ENCODE assay signal across 8 cellular contexts in the genomic region with DNA sequence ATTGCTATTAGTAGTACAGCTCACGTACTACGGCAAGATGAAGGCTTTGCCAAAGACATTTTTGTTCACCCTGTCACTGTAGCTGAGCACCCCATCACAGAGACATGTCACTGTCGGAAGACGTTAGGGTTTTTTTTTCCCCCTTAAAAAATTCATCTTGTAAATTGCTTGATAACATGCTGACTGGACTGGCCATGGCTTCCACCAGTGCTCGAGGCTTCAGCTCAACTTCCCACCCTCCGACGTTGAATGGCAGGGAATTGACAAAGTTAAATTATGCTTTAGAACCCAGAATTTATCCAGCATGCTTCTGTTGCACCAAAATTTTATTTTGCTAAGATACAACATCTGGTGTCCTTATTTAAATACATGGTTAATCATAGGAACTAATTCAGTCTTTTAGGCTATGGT. TPM values are rescaled to one million over a fixed set of nuclear protein-coding genes. Genes with fewer than 3 reads are reported as not detected.
DNase-seq lines count a peak whose midpoint lies in the region; ATAC-seq, FAIRE-seq and TF ChIP-seq lines count a peak whose summit lies in the region.

No MANE protein-coding gene starts in this region.

- no peak for DNase-seq in activated T-cell treated with anti-CD3 and anti-CD28 coated beads, Interleukin-2, amount 50 U/mL, for 24 hours
- DNase-seq in activated T-cell treated with anti-CD3 and anti-CD28 coated beads for 4 hours (no peak), HepG2 (ENCODE audit: low spot score) (no peak), tibial nerve (ENCODE audit: low spot score in 2 of 2) (no peak), NCI-H774 (lab: John Stamatoyannopoulos, UW) (no peak), GM19238 (ENCODE audit: insufficient read length, low spot score) (no peak)

- BruUV-seq in HepG2 (replicated peaks; lab: Mats Ljungman, UMichigan): TSS peak; percentile 55

- WGBS in HepG2 (ENCODE audit: low lambda C conversion rate): 1% methylated on average over 7 of the region's 7 CpGs
- WGBS in tibial nerve, 2 donors: 6 to 8% methylated on average over 7 of the region's 7 CpGs

- peaks cover 22% of the 10 kb centered on the region for H3K4me1 ChIP-seq in HepG2 (ENCODE audit: insufficient read depth, low read length)
- H3K4me1 ChIP-seq in tibial nerve: peaks cover 0 to 36% (median 22%) of the 10 kb centered on the region in 4 donors

- peaks cover 28% of the 10 kb centered on the region for H3K36me3 Mint-ChIP-seq in activated T-cell treated with anti-CD3 and anti-CD28 coated beads, Interleukin-2, amount 50 U/mL, for 24 hours (ENCODE audit: low read depth)
- H3K36me3 Mint-ChIP-seq in activated naive CD8-positive, alpha-beta T cell: peaks cover 5% of the 10 kb centered on the region

- no peak for FAIRE-seq in HepG2 (lab: Jason Lieb, UNC)

- H2AFZ ChIP-seq in HepG2 (ENCODE audit: low read length): peak overlapping the region; percentile 84

- H4K20me1 ChIP-seq in HepG2 (ENCODE audit: insufficient read depth, low read length): peaks cover 20% of the 10 kb centered on the region

- peak overlapping the region; percentile 76 to 84 (median 81) for H3K4me3 ChIP-seq in HepG2 (replicated peaks in 1 of 3; ENCODE audit: insufficient read depth in 1 of 3, low read depth in 2 of 3, low read length in 3 of 3)
- H3K4me3 ChIP-seq in tibial nerve: peak overlapping the region; percentile 49 to 95 (median 84)

- intact Hi-C loops in HepG2 (cut with micrococcal nuclease; ENCODE audit: unreplicated experiment): loop anchor here (5.0 kb wide), 1 partner anchor 301 kb away; a partner anchor contains a TSS

- peaks cover 34% of the 10 kb centered on the region for H3K79me2 ChIP-seq in HepG2 (ENCODE audit: insufficient read depth, low read length)

- POLR2A ChIA-PET in HepG2 (lab: Yijun Ruan, JAX): interaction anchor here (1.3 to 1.9 kb wide), 2 partner anchors 83 to 438 kb away, joined by 4 to 10 read pairs; a partner anchor contains a TSS

- no peaks in the 10 kb centered on the region for H3K36me3 ChIP-seq in HepG2 (replicated peaks in 1 of 2; ENCODE audit: control insufficient read depth in 1 of 2, insufficient read depth in 2 of 2, low read length in 2 of 2)
- H3K36me3 ChIP-seq in tibial nerve: no peaks in the 10 kb centered on the region

- H3K4me2 ChIP-seq in HepG2 (ENCODE audit: low read depth, low read length): peak overlapping the region; percentile 99

- ATAC-seq in HepG2 (no peak), HG02642 (IDR thresholded peaks at IDR 0.05; ENCODE audit: poor library complexity, unreplicated experiment) (no peak)

- H3K9me3 ChIP-seq in HepG2 (ENCODE audit: low read length): no peaks in the 10 kb centered on the region
- no peaks in the 10 kb centered on the region for H3K9me3 ChIP-seq in tibial nerve

- H3K4me1 Mint-ChIP-seq in activated T-cell treated with anti-CD3 and anti-CD28 coated beads, Interleukin-2, amount 50 U/mL, for 24 hours (ENCODE audit: low read depth): peaks cover 30% of the 10 kb centered on the region
- H3K4me1 Mint-ChIP-seq in activated naive CD8-positive, alpha-beta T cell (ENCODE audit: low read depth): peaks cover 30% of the 10 kb centered on the region

- in situ Hi-C loops in HepG2 (cut with HindIII; ENCODE audit: extremely low pct_ligation_motif_present, low pct_unique_long_range_greater_than_20kb): no loop called here

- H3K27ac ChIP-seq in HepG2 (ENCODE audit: extremely low read length, insufficient read depth, low read length) (peak overlapping the region; percentile 72), tibial nerve (peak overlapping the region; percentile 88 to 99 (median 96))

- no peak for TF ChIP-seq CTCF in HepG2 (CRISPR knock-in tag; IDR thresholded peaks at IDR 0.05)
- TF ChIP-seq CTCF in tibial nerve (IDR thresholded peaks at IDR 0.05): no peak

- no peak for TF ChIP-seq EP300 in HepG2 (IDR thresholded peaks at IDR 0.05; ENCODE audit: low read depth in 2 of 2, low read length in 2 of 2)
- no peak for TF ChIP-seq EP300 in HepG2 (CRISPR knock-in tag; IDR thresholded peaks at IDR 0.05; ENCODE audit: borderline replicate concordance)
- TF ChIP-seq EP300 in tibial nerve (IDR thresholded peaks at IDR 0.05): no peak

- peak overlapping the region; percentile 78 for H3K9ac ChIP-seq in HepG2 (ENCODE audit: insufficient read depth, low read depth, low read length)

- no peaks in the 10 kb centered on the region for H3K27me3 Mint-ChIP-seq in activated T-cell treated with anti-CD3 and anti-CD28 coated beads, Interleukin-2, amount 50 U/mL, for 24 hours
- no peaks in the 10 kb centered on the region for H3K27me3 Mint-ChIP-seq in activated naive CD8-positive, alpha-beta T cell

- H3K9me3 Mint-ChIP-seq in activated T-cell treated with anti-CD3 and anti-CD28 coated beads, Interleukin-2, amount 50 U/mL, for 24 hours: no peaks in the 10 kb centered on the region
- H3K9me3 Mint-ChIP-seq in activated naive CD8-positive, alpha-beta T cell (ENCODE audit: low read depth): no peaks in the 10 kb centered on the region

- TF ChIP-seq POLR2A in HepG2 (IDR thresholded peaks at IDR 0.05; ENCODE audit: insufficient read depth in 1 of 2, low read depth in 2 of 2, low read length in 2 of 2): no peak
- no peak for TF ChIP-seq POLR2A in tibial nerve (IDR thresholded peaks at IDR 0.05)

- CTCF ChIA-PET in HepG2 (lab: Yijun Ruan, JAX; ENCODE audit: low intra/inter-chr PET ratio, low total read pairs): no interaction called here

- TF ChIP-seq RAD21 in HepG2 (CRISPR knock-in tag; IDR thresholded peaks at IDR 0.05): no peak

- peak overlapping the region; percentile 86 for H3K4me3 Mint-ChIP-seq in activated T-cell treated with anti-CD3 and anti-CD28 coated beads, Interleukin-2, amount 50 U/mL, for 24 hours
- peak overlapping the region; percentile 94 for H3K4me3 Mint-ChIP-seq in activated naive CD8-positive, alpha-beta T cell

- H3K27me3 ChIP-seq in HepG2 (ENCODE audit: control insufficient read depth in 1 of 2, insufficient read depth in 2 of 2, low read length in 2 of 2) (peaks cover 0 to 4% of the 10 kb centered on the region in 2 experiments; a peak in 2 of 5 replicates), tibial nerve (no peaks in the 10 kb centered on the region)

- peak overlapping the region; percentile 95 for H3K27ac Mint-ChIP-seq in activated T-cell treated with anti-CD3 and anti-CD28 coated beads, Interleukin-2, amount 50 U/mL, for 24 hours
- H3K27ac Mint-ChIP-seq in activated naive CD8-positive, alpha-beta T cell: peak overlapping the region; percentile 92

TF ChIP-seq in HepG2, 621 proteins besides CTCF, POLR2A, EP300 and RAD21 (continues in another document):
- TF ChIP-seq XBP1 (CRISPR knock-in tag; IDR thresholded peaks at IDR 0.05) (no peak), GZF1 (CRISPR knock-in tag; IDR thresholded peaks at IDR 0.05) (no peak), CEBPB (IDR thresholded peaks at IDR 0.05; ENCODE audit: borderline replicate concordance, low read depth, low read length) (no peak), CHCHD3 (CRISPR knock-in tag; IDR thresholded peaks at IDR 0.05) (0 out of 2 replicates have a peak, but pooled peaks have one; percentile 51), SMYD3 (CRISPR knock-in tag; IDR thresholded peaks at IDR 0.05) (0 out of 2 replicates have a peak, but pooled peaks have one; percentile 65)
- TF ChIP-seq, protein P1, sequence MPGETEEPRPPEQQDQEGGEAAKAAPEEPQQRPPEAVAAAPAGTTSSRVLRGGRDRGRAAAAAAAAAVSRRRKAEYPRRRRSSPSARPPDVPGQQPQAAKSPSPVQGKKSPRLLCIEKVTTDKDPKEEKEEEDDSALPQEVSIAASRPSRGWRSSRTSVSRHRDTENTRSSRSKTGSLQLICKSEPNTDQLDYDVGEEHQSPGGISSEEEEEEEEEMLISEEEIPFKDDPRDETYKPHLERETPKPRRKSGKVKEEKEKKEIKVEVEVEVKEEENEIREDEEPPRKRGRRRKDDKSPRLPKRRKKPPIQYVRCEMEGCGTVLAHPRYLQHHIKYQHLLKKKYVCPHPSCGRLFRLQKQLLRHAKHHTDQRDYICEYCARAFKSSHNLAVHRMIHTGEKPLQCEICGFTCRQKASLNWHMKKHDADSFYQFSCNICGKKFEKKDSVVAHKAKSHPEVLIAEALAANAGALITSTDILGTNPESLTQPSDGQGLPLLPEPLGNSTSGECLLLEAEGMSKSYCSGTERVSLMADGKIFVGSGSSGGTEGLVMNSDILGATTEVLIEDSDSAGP (CRISPR knock-in tag; IDR thresholded peaks at IDR 0.05; ENCODE audit: borderline replicate concordance): no peak

RNA-seq across cellular contexts. Expression of a gene that starts 0.7 kb away (rescaled TPM):
- total RNA-seq in HepG2 (2016; rRNA removed; fragmentation: Illumina TruSeq; extraction: Trizol) (16.1 and 21.1 TPM in 2 replicates), tibial nerve (10 to 100 TPM; 33.7 to 44.8 (median 35.9) TPM)
- 5.8 and 7.3 TPM in 2 replicates for total RNA-seq in HepG2 (2016; cell fraction: cytosol; rRNA removed; fragmentation: Illumina TruSeq; extraction: Trizol; ENCODE audit: low read depth)
- 15.5 and 21.2 TPM in 2 replicates for total RNA-seq in HepG2 (2016; cell fraction: insoluble cytoplasmic fraction; rRNA removed; fragmentation: Illumina TruSeq; extraction: Trizol)
- 7.7 and 9.2 TPM in 2 replicates for total RNA-seq in HepG2 (2016; cell fraction: membrane; rRNA removed; fragmentation: Illumina TruSeq; extraction: Trizol)
- 36.4 and 37.2 TPM in 2 replicates for total RNA-seq in HepG2 (2016; cell fraction: nucleus; rRNA removed; fragmentation: Illumina TruSeq; extraction: Trizol)
- polyA plus RNA-seq in HepG2 (2011; rRNA removed): 14.7 and 18.0 TPM in 2 replicates
- polyA plus RNA-seq in HepG2 (2011; cell fraction: cytosol; rRNA removed): 7.3 and 11.8 TPM in 2 replicates
- polyA plus RNA-seq in HepG2 (2011; cell fraction: nucleus; rRNA removed): 14.7 and 19.7 TPM in 2 replicates
- 17.3 and 19.5 TPM in 2 replicates for polyA plus RNA-seq in HepG2 (2012)
- 0.61 and 0.79 TPM in 2 replicates for polyA plus RNA-seq in HepG2 (2016; cell fraction: cytosol; fragmentation: Illumina TruSeq; extraction: Trizol; ENCODE audit: low read depth)
- polyA plus RNA-seq in HepG2 (2016; cell fraction: insoluble cytoplasmic fraction; fragmentation: Illumina TruSeq; extraction: Trizol; ENCODE audit: low read depth): 20.7 and 21.3 TPM in 2 replicates
- polyA plus RNA-seq in HepG2 (2016; cell fraction: membrane; fragmentation: Illumina TruSeq; extraction: Trizol; ENCODE audit: low read depth): 2.2 and 2.9 TPM in 2 replicates
- 31.2 and 36.5 TPM in 2 replicates for polyA plus RNA-seq in HepG2 (2016; cell fraction: nucleus; fragmentation: Illumina TruSeq; extraction: Trizol; ENCODE audit: insufficient read depth, low read depth)
- polyA minus RNA-seq in HepG2 (2011; rRNA and poly(A)+ RNA removed; ENCODE audit: low replicate concordance): 28.1 and 29.5 TPM in 2 replicates
- 23.0 and 27.3 TPM in 2 replicates for polyA minus RNA-seq in HepG2 (2011; cell fraction: cytosol; rRNA and poly(A)+ RNA removed)
- 64.8 and 79.4 TPM in 2 replicates for polyA minus RNA-seq in HepG2 (2011; cell fraction: nucleus; rRNA and poly(A)+ RNA removed)
